ENCODE assay signal across 21 cellular contexts in the genomic region with DNA sequence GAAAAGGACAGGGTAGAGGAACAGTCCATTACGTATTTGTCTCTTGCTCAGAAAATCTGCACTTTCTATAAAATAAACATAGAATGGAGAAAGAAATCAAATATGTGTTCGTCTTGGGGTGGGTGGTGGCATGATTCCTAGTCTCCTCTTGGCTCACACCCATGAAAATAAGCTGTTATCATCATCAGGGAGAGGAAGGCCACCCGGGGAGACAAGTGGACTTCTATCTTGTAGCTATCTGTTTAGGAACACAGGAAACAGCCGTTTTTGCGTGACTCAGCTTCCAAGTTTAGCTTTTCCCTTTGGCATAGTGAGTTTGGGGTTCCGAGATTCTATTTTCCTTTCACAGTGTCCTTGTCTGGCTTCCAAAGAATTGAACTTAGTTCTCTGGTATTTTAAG.
"Had no signal": no experiment of that assay in that cellular context is flagged by ENCODE, and none has a peak within 500 bp of the region (broad histone marks: within the 10 kb centered on the region; RNA-seq: fewer than 3 reads in every experiment).

No MANE protein-coding gene starts in this region.

- DNase-seq: activated B cell treated with CpG ODN at 0.5 μM for 24 hours; activated CD4-positive, alpha-beta T cell treated with anti-CD3 and anti-CD28 coated beads for 4 hours; activated CD4-positive, alpha-beta T cell treated with anti-CD3 and anti-CD28 coated beads, Interleukin-2, amount 50 U/mL, for 48 hours; activated CD8-positive, alpha-beta memory T cell treated with anti-CD3 and anti-CD28 coated beads, Interleukin-2, amount 50 U/mL, for 48 hours; activated naive CD4-positive, alpha-beta T cell treated with anti-CD3 and anti-CD28 coated beads for 36 hours; activated T-cell treated with anti-CD3 and anti-CD28 coated beads, Interleukin-2, amount 50 U/mL, for 4 hours; amygdala; effector CD4-positive, alpha-beta T cell; foreskin keratinocyte; immature natural killer cell; kidney glomerular epithelial cell; naive B cell; spleen; stimulated activated CD4-positive, alpha-beta T cell treated with anti-CD3 and anti-CD28 coated beads, Interleukin-4, amount 100 ng/mL, for 1 hour; stimulated activated naive CD4-positive, alpha-beta T cell; SW 1271; T-helper 17 cell had no signal

- H3K79me2 ChIP-seq: hepatocyte had no signal

- H3K27ac ChIP-seq: foreskin keratinocyte, hepatocyte, neural progenitor cell, spleen, thoracic aorta had no signal

- H3K36me3 ChIP-seq: neural progenitor cell, spleen, thoracic aorta had no signal

- H2AFZ ChIP-seq: hepatocyte, neural progenitor cell had no signal

- H3K4me2 ChIP-seq: hepatocyte, neural progenitor cell had no signal

- H3K4me1 ChIP-seq: foreskin keratinocyte, neural progenitor cell had no signal

- H3K9me3 ChIP-seq: mucosa of descending colon, thoracic aorta had no signal

- H3K9ac ChIP-seq: neural progenitor cell had no signal

- H3K27me3 ChIP-seq: foreskin keratinocyte, hepatocyte, neural progenitor cell had no signal

- H3K4me3 ChIP-seq: hepatocyte, mucosa of descending colon, neural progenitor cell, spleen, thoracic aorta had no signal
